1 cellular context compared by ENCODE assay signal in genomic region chr12:50394469-50395029, GRCh38.
TF ChIP-seq lines count a peak whose summit lies in the region.

No MANE protein-coding gene starts in this region.

TF ChIP-seq in IMR-90, 13 proteins besides CTCF, POLR2A, EP300 and RAD21 (continued from another document):
- no peak for TF ChIP-seq ELK1 (IDR thresholded peaks at IDR 0.05; ENCODE audit: borderline replicate concordance, low read depth, low read length)
- no peak for TF ChIP-seq MAFK (IDR thresholded peaks at IDR 0.05; ENCODE audit: low read depth, low read length)
- no peak for TF ChIP-seq MAZ (IDR thresholded peaks at IDR 0.05; ENCODE audit: borderline replicate concordance, low read depth, low read length)
- TF ChIP-seq RCOR1 (IDR thresholded peaks at IDR 0.05; ENCODE audit: insufficient replicate concordance, low read length) = no peak
- no peak for TF ChIP-seq BHLHE40 (IDR thresholded peaks at IDR 0.05; ENCODE audit: low read depth, low read length)
